37 cellular contexts compared by ENCODE assay signal in the genomic region with DNA sequence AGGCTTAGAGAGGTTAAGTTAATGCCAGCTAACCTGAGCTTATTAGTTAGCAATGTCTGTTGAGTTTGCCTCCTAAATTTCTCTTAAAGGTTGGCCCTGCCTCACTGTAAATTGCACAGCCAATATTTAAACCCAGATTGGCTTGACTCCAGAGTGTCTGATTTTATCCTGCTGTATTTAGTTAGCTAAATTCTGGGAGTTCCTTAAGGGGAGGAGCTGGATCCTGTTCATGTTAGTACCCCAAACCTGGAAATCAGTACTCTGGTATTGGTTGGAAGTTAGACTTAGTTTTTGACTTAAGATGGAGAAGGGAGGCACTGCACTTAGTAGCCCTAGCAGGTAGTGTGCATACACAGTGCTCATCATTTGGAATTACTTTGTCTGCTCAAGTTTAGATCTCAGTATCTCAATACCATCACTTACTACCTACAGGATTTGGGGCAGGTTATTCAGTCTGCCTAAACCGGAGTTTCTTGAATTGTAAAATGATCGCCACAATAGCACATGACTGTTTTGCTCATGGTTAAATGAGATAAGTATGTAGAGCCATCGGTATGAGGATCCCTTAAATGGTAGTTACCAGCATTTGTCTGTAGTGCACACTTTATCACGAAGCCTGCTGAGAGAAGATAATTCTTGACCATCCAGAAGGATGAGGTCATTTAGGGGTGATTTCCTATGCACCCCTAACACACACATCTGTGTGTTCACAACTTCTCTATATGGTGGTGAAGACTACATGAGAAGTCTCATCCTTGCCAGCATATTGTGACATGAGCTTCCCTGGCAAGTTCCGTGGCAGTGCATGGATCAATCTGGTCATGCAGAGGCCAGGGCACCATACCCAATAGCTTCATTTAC.
"Had no signal": no experiment of that assay in that cellular context is flagged by ENCODE, and none has a peak within 500 bp of the region (broad histone marks: within the 10 kb centered on the region; RNA-seq: fewer than 3 reads in every experiment).

No MANE protein-coding gene starts in this region.

- DNase-seq: activated CD4-positive, alpha-beta memory T cell treated with anti-CD3 and anti-CD28 coated beads, Interleukin-2, amount 10 ng/mL, durations not matched to agents 7 days and 5 days; activated CD4-positive, alpha-beta T cell treated with anti-CD3 and anti-CD28 coated beads for 1 hour; activated CD4-positive, alpha-beta T cell treated with anti-CD3 and anti-CD28 coated beads for 4 hours; activated CD4-positive, alpha-beta T cell treated with anti-CD3 and anti-CD28 coated beads, Interleukin-2, amount 10 ng/mL, durations not matched to agents 7 days and 5 days; activated CD4-positive, alpha-beta T cell treated with anti-CD3 and anti-CD28 coated beads, Interleukin-2, amount 50 U/mL, for 4 hours; activated CD8-positive, alpha-beta memory T cell treated with anti-CD3 and anti-CD28 coated beads, Interleukin-2, amount 50 U/mL, for 48 hours; activated gamma-delta T cell; activated naive CD4-positive, alpha-beta T cell; activated naive CD4-positive, alpha-beta T cell treated with anti-CD3 and anti-CD28 coated beads, Interleukin-2, amount 10 ng/mL, durations not matched to agents 7 days and 5 days; activated naive CD8-positive, alpha-beta T cell treated with anti-CD3 and anti-CD28 coated beads, Interleukin-2, amount 10 ng/mL, durations not matched to agents 7 days and 5 days; activated T-cell treated with anti-CD3 and anti-CD28 coated beads for 4 hours; activated T-cell treated with anti-CD3 and anti-CD28 coated beads, Interleukin-2, amount 50 U/mL, for 24 hours; activated T-cell treated with anti-CD3 and anti-CD28 coated beads, Interleukin-2, amount 50 U/mL, for 72 hours; central memory CD4-positive, alpha-beta T cell; cerebellar nuclear complex; colonic mucosa; effector CD8-positive, alpha-beta T cell; foreskin fibroblast; gastrocnemius medialis; glutamatergic neuron; heart right ventricle; T-helper 1 cell; T-helper 17 cell; T1000 had no signal

- H3K4me2 ChIP-seq: hepatocyte had no signal

- H3K27me3 ChIP-seq: ascending aorta, breast epithelium, cardiac muscle cell, colonic mucosa, gastrocnemius medialis, heart right ventricle, hepatocyte had no signal

- H3K4me3 Mint-ChIP-seq: activated CD4-positive, alpha-beta memory T cell treated with anti-CD3 and anti-CD28 coated beads, Interleukin-2, amount 10 ng/mL, durations not matched to agents 7 days and 5 days; activated CD4-positive, alpha-beta T cell treated with anti-CD3 and anti-CD28 coated beads, Interleukin-2, amount 10 ng/mL, durations not matched to agents 7 days and 5 days; activated naive CD4-positive, alpha-beta T cell treated with anti-CD3 and anti-CD28 coated beads, Interleukin-2, amount 10 ng/mL, durations not matched to agents 7 days and 5 days; activated naive CD8-positive, alpha-beta T cell treated with anti-CD3 and anti-CD28 coated beads, Interleukin-2, amount 10 ng/mL, durations not matched to agents 7 days and 5 days; activated T-cell treated with anti-CD3 and anti-CD28 coated beads, Interleukin-2, amount 50 U/mL, for 24 hours; activated T-cell treated with anti-CD3 and anti-CD28 coated beads, Interleukin-2, amount 50 U/mL, for 72 hours; brain; T-helper 17 cell; T-helper 2 cell treated with Interferon-gamma antibody and Interleukin-4, amounts not matched to agents 5 μg/mL and 100 μg/mL, for 36 hours; WTC11 had no signal

- H2AFZ ChIP-seq: hepatocyte had no signal

- H3K27ac ChIP-seq: ascending aorta, breast epithelium, cardiac muscle cell, colonic mucosa, gastrocnemius medialis, heart right ventricle, hepatocyte, VCaP had no signal

- H3K4me3 ChIP-seq: ascending aorta, breast epithelium, cardiac muscle cell, colonic mucosa, gastrocnemius medialis, heart right ventricle, hepatocyte had no signal

- ATAC-seq: activated naive CD4-positive, alpha-beta T cell treated with anti-CD3 and anti-CD28 coated beads, Interleukin-2, amount 50 U/mL, for 72 hours; activated T-cell treated with anti-CD3 and anti-CD28 coated beads, Interleukin-2, amount 50 U/mL, for 72 hours; esophagus mucosa; gastrocnemius medialis; heart right ventricle; T-helper 17 cell; WTC11 had no signal

- H3K36me3 ChIP-seq: ascending aorta, breast epithelium, cardiac muscle cell, colonic mucosa, heart right ventricle had no signal

- H3K9me3 ChIP-seq: ascending aorta, breast epithelium, colonic mucosa, gastrocnemius medialis, heart right ventricle had no signal

- H3K27ac Mint-ChIP-seq: activated CD4-positive, alpha-beta memory T cell treated with anti-CD3 and anti-CD28 coated beads, Interleukin-2, amount 10 ng/mL, durations not matched to agents 7 days and 5 days; activated CD4-positive, alpha-beta T cell treated with anti-CD3 and anti-CD28 coated beads, Interleukin-2, amount 10 ng/mL, durations not matched to agents 7 days and 5 days; activated naive CD4-positive, alpha-beta T cell treated with anti-CD3 and anti-CD28 coated beads, Interleukin-2, amount 10 ng/mL, durations not matched to agents 7 days and 5 days; activated naive CD4-positive, alpha-beta T cell treated with anti-CD3 and anti-CD28 coated beads, Interleukin-2, amount 50 U/mL, for 72 hours; activated naive CD8-positive, alpha-beta T cell treated with anti-CD3 and anti-CD28 coated beads, Interleukin-2, amount 10 ng/mL, durations not matched to agents 7 days and 5 days; activated T-cell treated with anti-CD3 and anti-CD28 coated beads, Interleukin-2, amount 50 U/mL, for 24 hours; activated T-cell treated with anti-CD3 and anti-CD28 coated beads, Interleukin-2, amount 50 U/mL, for 72 hours; brain; T-helper 17 cell; T-helper 2 cell treated with Interferon-gamma antibody and Interleukin-4, amounts not matched to agents 5 μg/mL and 100 μg/mL, for 36 hours; WTC11 had no signal

- H3K4me1 ChIP-seq: ascending aorta, breast epithelium, colonic mucosa, gastrocnemius medialis, heart right ventricle had no signal

- H3K36me3 Mint-ChIP-seq: activated naive CD4-positive, alpha-beta T cell treated with anti-CD3 and anti-CD28 coated beads, Interleukin-2, amount 10 ng/mL, durations not matched to agents 7 days and 5 days had no signal

- H3K79me2 ChIP-seq: hepatocyte had no signal

- H3K27me3 Mint-ChIP-seq: activated CD4-positive, alpha-beta memory T cell treated with anti-CD3 and anti-CD28 coated beads, Interleukin-2, amount 10 ng/mL, durations not matched to agents 7 days and 5 days; activated CD4-positive, alpha-beta T cell treated with anti-CD3 and anti-CD28 coated beads, Interleukin-2, amount 10 ng/mL, durations not matched to agents 7 days and 5 days; activated naive CD4-positive, alpha-beta T cell treated with anti-CD3 and anti-CD28 coated beads, Interleukin-2, amount 10 ng/mL, durations not matched to agents 7 days and 5 days; activated naive CD8-positive, alpha-beta T cell treated with anti-CD3 and anti-CD28 coated beads, Interleukin-2, amount 10 ng/mL, durations not matched to agents 7 days and 5 days; activated T-cell treated with anti-CD3 and anti-CD28 coated beads, Interleukin-2, amount 50 U/mL, for 24 hours; brain; T-helper 17 cell had no signal

- H3K4me1 Mint-ChIP-seq: activated CD4-positive, alpha-beta memory T cell treated with anti-CD3 and anti-CD28 coated beads, Interleukin-2, amount 10 ng/mL, durations not matched to agents 7 days and 5 days; activated CD4-positive, alpha-beta T cell treated with anti-CD3 and anti-CD28 coated beads, Interleukin-2, amount 10 ng/mL, durations not matched to agents 7 days and 5 days; activated naive CD4-positive, alpha-beta T cell treated with anti-CD3 and anti-CD28 coated beads, Interleukin-2, amount 10 ng/mL, durations not matched to agents 7 days and 5 days; activated naive CD8-positive, alpha-beta T cell treated with anti-CD3 and anti-CD28 coated beads, Interleukin-2, amount 10 ng/mL, durations not matched to agents 7 days and 5 days; brain; T-helper 17 cell; WTC11 had no signal

- H3K9me3 Mint-ChIP-seq: activated CD4-positive, alpha-beta memory T cell treated with anti-CD3 and anti-CD28 coated beads, Interleukin-2, amount 10 ng/mL, durations not matched to agents 7 days and 5 days; activated CD4-positive, alpha-beta T cell treated with anti-CD3 and anti-CD28 coated beads, Interleukin-2, amount 10 ng/mL, durations not matched to agents 7 days and 5 days; activated naive CD4-positive, alpha-beta T cell treated with anti-CD3 and anti-CD28 coated beads, Interleukin-2, amount 10 ng/mL, durations not matched to agents 7 days and 5 days; activated naive CD4-positive, alpha-beta T cell treated with anti-CD3 and anti-CD28 coated beads, Interleukin-2, amount 50 U/mL, for 72 hours; activated naive CD8-positive, alpha-beta T cell treated with anti-CD3 and anti-CD28 coated beads, Interleukin-2, amount 10 ng/mL, durations not matched to agents 7 days and 5 days; activated T-cell treated with anti-CD3 and anti-CD28 coated beads, Interleukin-2, amount 50 U/mL, for 24 hours; activated T-cell treated with anti-CD3 and anti-CD28 coated beads, Interleukin-2, amount 50 U/mL, for 72 hours; brain; T-helper 2 cell treated with Interferon-gamma antibody and Interleukin-4, amounts not matched to agents 5 μg/mL and 100 μg/mL, for 36 hours; WTC11 had no signal

- FAIRE-seq: endometrium, endothelial cell of umbilical vein, TTC549 had no signal
